ENCODE assay signal across 28 cellular contexts in genomic region chr12:13811061-13811460, GRCh38.
"Had no signal": no experiment of that assay in that cellular context is flagged by ENCODE, and none has a peak within 500 bp of the region (broad histone marks: within the 10 kb centered on the region; RNA-seq: fewer than 3 reads in every experiment).

No MANE protein-coding gene starts in this region.

- H3K9ac ChIP-seq: neural progenitor cell had no signal

- H3K4me2 ChIP-seq: neural progenitor cell, smooth muscle cell had no signal

- H3K4me3 ChIP-seq: heart right ventricle, left lung, lung, neural progenitor cell, sigmoid colon, smooth muscle cell, thoracic aorta had no signal

- H3K27me3 Mint-ChIP-seq: activated CD4-positive, alpha-beta memory T cell treated with anti-CD3 and anti-CD28 coated beads for 36 hours; activated naive CD4-positive, alpha-beta T cell treated with anti-CD3 and anti-CD28 coated beads, Interleukin-2, amount 10 ng/mL, durations not matched to agents 7 days and 5 days; brain had no signal

- H3K9me3 Mint-ChIP-seq: activated B cell treated with CpG ODN at 0.5 μM for 24 hours; activated CD4-positive, alpha-beta memory T cell treated with anti-CD3 and anti-CD28 coated beads for 36 hours; activated naive CD4-positive, alpha-beta T cell treated with anti-CD3 and anti-CD28 coated beads, Interleukin-2, amount 10 ng/mL, durations not matched to agents 7 days and 5 days; activated naive CD8-positive, alpha-beta T cell treated with anti-CD3 and anti-CD28 coated beads, Interleukin-2, amount 50 U/mL, for 24 hours; activated T-cell treated with anti-CD3 and anti-CD28 coated beads, Interleukin-2, amount 50 U/mL, for 72 hours; brain; mesothelial cell of epicardium; neural progenitor cell; type B pancreatic cell had no signal

- H3K27ac Mint-ChIP-seq: activated B cell treated with CpG ODN at 0.5 μM for 24 hours; activated CD4-positive, alpha-beta memory T cell treated with anti-CD3 and anti-CD28 coated beads for 36 hours; activated CD4-positive, alpha-beta T cell treated with anti-CD3 and anti-CD28 coated beads for 36 hours; activated naive CD4-positive, alpha-beta T cell treated with anti-CD3 and anti-CD28 coated beads, Interleukin-2, amount 10 ng/mL, durations not matched to agents 7 days and 5 days; activated naive CD8-positive, alpha-beta T cell treated with anti-CD3 and anti-CD28 coated beads, Interleukin-2, amount 50 U/mL, for 24 hours; activated T-cell treated with anti-CD3 and anti-CD28 coated beads, Interleukin-2, amount 50 U/mL, for 72 hours; brain; effector memory CD8-positive, alpha-beta T cell; mesothelial cell of epicardium; naive thymus-derived CD8-positive, alpha-beta T cell; neural progenitor cell; type B pancreatic cell had no signal

- H3K4me1 Mint-ChIP-seq: activated B cell treated with CpG ODN at 0.5 μM for 24 hours; activated CD4-positive, alpha-beta T cell treated with anti-CD3 and anti-CD28 coated beads for 36 hours; activated naive CD4-positive, alpha-beta T cell treated with anti-CD3 and anti-CD28 coated beads, Interleukin-2, amount 10 ng/mL, durations not matched to agents 7 days and 5 days; activated naive CD8-positive, alpha-beta T cell treated with anti-CD3 and anti-CD28 coated beads, Interleukin-2, amount 50 U/mL, for 24 hours; mesothelial cell of epicardium; naive thymus-derived CD8-positive, alpha-beta T cell had no signal

- H3K4me3 Mint-ChIP-seq: activated B cell treated with CpG ODN at 0.5 μM for 24 hours; activated CD4-positive, alpha-beta memory T cell treated with anti-CD3 and anti-CD28 coated beads for 36 hours; activated CD4-positive, alpha-beta T cell treated with anti-CD3 and anti-CD28 coated beads for 36 hours; activated naive CD4-positive, alpha-beta T cell treated with anti-CD3 and anti-CD28 coated beads, Interleukin-2, amount 10 ng/mL, durations not matched to agents 7 days and 5 days; activated naive CD8-positive, alpha-beta T cell treated with anti-CD3 and anti-CD28 coated beads, Interleukin-2, amount 50 U/mL, for 24 hours; activated T-cell treated with anti-CD3 and anti-CD28 coated beads, Interleukin-2, amount 50 U/mL, for 72 hours; brain; effector memory CD8-positive, alpha-beta T cell; mesothelial cell of epicardium; naive thymus-derived CD8-positive, alpha-beta T cell; neural progenitor cell; type B pancreatic cell had no signal

- H2AFZ ChIP-seq: neural progenitor cell had no signal

- H3K36me3 ChIP-seq: heart right ventricle, left lung, neural progenitor cell, sigmoid colon, thoracic aorta had no signal

- FAIRE-seq: endothelial cell of umbilical vein had no signal

- H3K4me1 ChIP-seq: left lung, sigmoid colon had no signal

- H3K9me3 ChIP-seq: heart right ventricle, left lung, sigmoid colon, thoracic aorta had no signal

- DNase-seq: activated B cell treated with CpG ODN at 0.5 μM for 24 hours; activated CD4-positive, alpha-beta memory T cell treated with anti-CD3 and anti-CD28 coated beads for 36 hours; activated CD4-positive, alpha-beta T cell treated with anti-CD3 and anti-CD28 coated beads for 36 hours; activated effector memory CD4-positive, alpha-beta T cell treated with anti-CD3 and anti-CD28 coated beads, Interleukin-2, amount 50 U/mL, for 16 hours; activated naive CD4-positive, alpha-beta T cell treated with anti-CD3 and anti-CD28 coated beads, Interleukin-2, amount 10 ng/mL, durations not matched to agents 7 days and 5 days; activated naive CD8-positive, alpha-beta T cell treated with anti-CD3 and anti-CD28 coated beads, Interleukin-2, amount 50 U/mL, for 24 hours; activated T-cell treated with anti-CD3 and anti-CD28 coated beads, Interleukin-2, amount 50 U/mL, for 72 hours; central memory CD4-positive, alpha-beta T cell; dermis blood vessel endothelial cell; effector memory CD8-positive, alpha-beta T cell; heart right ventricle; islet precursor cell; left lung; naive thymus-derived CD8-positive, alpha-beta T cell; retina; sigmoid colon; stimulated activated CD4-positive, alpha-beta T cell treated with anti-CD3 and anti-CD28 coated beads, Interleukin-15, amount 100 ng/mL, for 24 hours; stimulated activated CD8-positive, alpha-beta memory T cell treated with anti-CD3 and anti-CD28 coated beads, Interleukin-4, amount 100 ng/mL, for 48 hours; stimulated activated naive CD4-positive, alpha-beta T cell; T-helper 1 cell had no signal

- H3K36me3 Mint-ChIP-seq: activated CD4-positive, alpha-beta memory T cell treated with anti-CD3 and anti-CD28 coated beads for 36 hours; activated naive CD4-positive, alpha-beta T cell treated with anti-CD3 and anti-CD28 coated beads, Interleukin-2, amount 10 ng/mL, durations not matched to agents 7 days and 5 days; brain; mesothelial cell of epicardium; naive thymus-derived CD8-positive, alpha-beta T cell; neural progenitor cell; type B pancreatic cell had no signal

- H3K27me3 ChIP-seq: left lung, neural progenitor cell, sigmoid colon had no signal

- H3K27ac ChIP-seq: heart right ventricle, left lung, neural progenitor cell, sigmoid colon, thoracic aorta had no signal
